Comparison of ENCODE assay signal across 16 cellular contexts in the genomic region with DNA sequence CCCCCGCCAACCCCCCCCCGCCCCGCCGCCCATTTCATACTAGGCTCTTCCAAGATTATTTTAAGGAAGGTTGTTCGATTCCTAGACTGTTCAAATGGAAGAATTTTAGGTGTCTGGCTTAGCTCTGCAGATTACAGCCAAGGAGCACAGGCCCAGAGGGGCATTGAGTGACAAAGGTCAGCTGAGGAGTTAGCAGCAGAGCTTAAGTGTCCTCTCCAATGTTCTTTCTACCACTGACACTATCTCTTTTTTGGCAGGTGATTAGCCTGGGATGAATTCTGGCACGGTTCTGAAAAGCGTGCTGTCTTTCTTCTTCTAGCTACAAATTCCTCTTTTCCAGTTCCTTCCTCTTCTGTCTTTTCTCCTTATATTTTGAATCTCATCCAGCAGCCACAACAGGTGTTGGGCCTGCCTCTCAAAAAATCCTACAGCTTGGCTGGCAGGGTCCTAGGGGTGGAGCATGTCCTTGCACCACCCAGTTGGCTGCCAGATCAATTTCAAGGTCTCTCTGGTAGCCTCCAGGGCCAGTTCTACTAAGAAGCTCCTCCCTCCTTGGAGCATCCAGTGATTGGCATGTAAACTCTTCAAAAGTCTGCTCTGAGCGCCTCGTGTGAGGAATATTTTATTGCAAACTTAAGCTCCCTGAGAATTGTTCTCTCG. TPM values are rescaled to one million over a fixed set of nuclear protein-coding genes. Genes with fewer than 3 reads are reported as not detected.
DNase-seq lines count a peak whose midpoint lies in the region; ATAC-seq and TF ChIP-seq lines count a peak whose summit lies in the region.
"Had no signal": no experiment of that assay in that cellular context is flagged by ENCODE, and none has a peak within 500 bp of the region (broad histone marks: within the 10 kb centered on the region; RNA-seq: fewer than 3 reads in every experiment).

No MANE protein-coding gene starts in this region.

- H3K4me1 ChIP-seq in GM23248 (ENCODE audit: insufficient read depth), result no peaks in the 10 kb centered on the region

- DNase-seq in DMS79 (lab: John Stamatoyannopoulos, UW) (peak; percentile 18), LHCN-M2 (ENCODE audit: low read depth) (peak; percentile 71), nephron progenitor cell (no peak), GM23248 (no peak)
- DNase-seq: activated effector memory CD4-positive, alpha-beta T cell treated with Interleukin-2 at 50 U/mL for 16 hours; Calu3; foreskin fibroblast; NCI-H1930; stimulated activated CD4-positive, alpha-beta T cell treated with anti-CD3 and anti-CD28 coated beads, Interleukin-4, amount 100 ng/mL, for 1 hour had no signal

- H3K4me3 Mint-ChIP-seq in brain (peak overlapping the region in 2 of 5 experiments; percentile 7 to 10), nephron progenitor cell (peak overlapping the region; percentile 46)
- H3K4me3 Mint-ChIP-seq: B cell; T-helper 1 cell treated with Interleukin-12 subunit alpha and Interleukin-12 subunit beta and Interleukin-4 antibody, amounts not matched to agents 30 μg/mL and 1 μg/mL, for 36 hours had no signal

- ATAC-seq in GM21528 (IDR thresholded peaks at IDR 0.05; ENCODE audit: low FRiP score, unreplicated experiment), result no peak
- ATAC-seq in HG02759 (IDR thresholded peaks at IDR 0.05; ENCODE audit: unreplicated experiment), result no peak
- ATAC-seq: activated CD4-positive, CD25-positive, alpha-beta regulatory T cell treated with anti-CD3 and anti-CD28 coated beads, Interleukin-2, amount 50 U/mL, for 24 hours; GM12878 had no signal

- TF ChIP-seq CTCF in brain (conservative IDR thresholded peaks at IDR 0.05) (no peak), nephron progenitor cell (IDR thresholded peaks at IDR 0.05) (no peak)

- no peaks in the 10 kb centered on the region for H3F3A ChIP-seq in GM23248 (ENCODE audit: insufficient read depth)

- H3K4me3 ChIP-seq in GM23248, result no peak overlapping the region
- H3K4me3 ChIP-seq: GM12878 had no signal

- H3K9me3 ChIP-seq in GM23248 (ENCODE audit: low read depth), result no peaks in the 10 kb centered on the region

- in situ Hi-C loops in GM23248 (cut with MboI), result no loop called here

- no peaks in the 10 kb centered on the region for H3K79me2 ChIP-seq in GM23248 (ENCODE audit: insufficient read depth)

- no peaks in the 10 kb centered on the region for H3K9me2 ChIP-seq in GM23248 (ENCODE audit: insufficient read depth)

- H3K27ac ChIP-seq in GM23248, result no peak overlapping the region

- 71 to 74% methylated on average over 9 to 10 of the region's 10 CpGs for WGBS in GM23248 (ENCODE audit: low coverage in 1 of 2, low lambda C conversion rate in 2 of 2, missing lambda C conversion rate in 2 of 2), 2 experiments

- no peaks in the 10 kb centered on the region for H4K20me1 ChIP-seq in GM23248 (ENCODE audit: insufficient read depth)

- H3K9me3 Mint-ChIP-seq in brain (peaks cover 0 to 2% (median 0%) of the 10 kb centered on the region in 5 experiments), nephron progenitor cell (no peaks in the 10 kb centered on the region)

- H3K27me3 ChIP-seq in GM23248 (replicated peaks; ENCODE audit: insufficient read depth), result no peaks in the 10 kb centered on the region

- H3K36me3 ChIP-seq in GM23248 (ENCODE audit: low read depth), result no peaks in the 10 kb centered on the region

- H3K4me1 Mint-ChIP-seq in brain (peaks cover 43% of the 10 kb centered on the region), nephron progenitor cell (peaks cover 33% of the 10 kb centered on the region)
- H3K4me1 Mint-ChIP-seq: B cell had no signal

- no peak overlapping the region for H3K4me2 ChIP-seq in GM23248 (ENCODE audit: unreplicated experiment)

- no peak overlapping the region for H2AFZ ChIP-seq in GM23248

- H3K27ac Mint-ChIP-seq in brain (peak overlapping the region in 3 of 5 experiments; percentile 70 to 93 (median 86)), nephron progenitor cell (peak overlapping the region; percentile 93)
- H3K27ac Mint-ChIP-seq: B cell; T-helper 1 cell treated with Interleukin-12 subunit alpha and Interleukin-12 subunit beta and Interleukin-4 antibody, amounts not matched to agents 30 μg/mL and 1 μg/mL, for 36 hours had no signal

- H3K27me3 Mint-ChIP-seq in brain (peaks cover 6% of the 10 kb centered on the region), nephron progenitor cell (ENCODE audit: low read depth, poor library complexity) (peaks cover 19% of the 10 kb centered on the region)

- H3K36me3 Mint-ChIP-seq in brain (no peaks in the 10 kb centered on the region), nephron progenitor cell (ENCODE audit: low read depth) (no peaks in the 10 kb centered on the region)

- H3K9ac ChIP-seq in GM23248, result no peak overlapping the region

RNA-seq across cellular contexts. Expression of gene KCNE3, which starts 23.0 kb away (rescaled TPM):
- total RNA-seq in LHCN-M2 (2014; rRNA removed), result 0.23 and 0.51 TPM in 2 replicates
- polyA plus RNA-seq in LHCN-M2 (2012), result 0.15 TPM
- polyA plus RNA-seq in brain (ENCODE audit: insufficient read depth, low read depth, low replicate concordance) (8.3 TPM), GM23248 (2016; fragmentation: Nextera tagmentation; extraction: Ambion mirVana) (0.24 and 0.38 TPM in 2 replicates)
- 0.11 TPM in 1 of 2 replicates, not detected in the other for total RNA-seq in GM23248 (2014; rRNA removed; shearing (Covaris generic))
- total RNA-seq: B cell, GM12878 had no signal
- polyA plus RNA-seq: GM12878 had no signal

RNA-seq across cellular contexts. Expression of gene PGM2L1, which starts 46.1 kb away (rescaled TPM):
- 22.6 and 27.0 TPM in 2 replicates for total RNA-seq in LHCN-M2 (2014; rRNA removed)
- 6.6 TPM for polyA plus RNA-seq in LHCN-M2 (2012)
- 13.0 TPM for polyA plus RNA-seq in brain (ENCODE audit: insufficient read depth, low read depth, low replicate concordance)
- total RNA-seq in GM23248 (2014; rRNA removed; shearing (Covaris generic)), result 4.6 and 5.2 TPM in 2 replicates
- polyA plus RNA-seq in GM23248 (2016; fragmentation: Nextera tagmentation; extraction: Ambion mirVana), result 4.7 and 5.1 TPM in 2 replicates

RNA-seq across cellular contexts. Expression of gene LIPT2, which starts 49.2 kb away (rescaled TPM):
- total RNA-seq in LHCN-M2 (2014; rRNA removed), result 1.2 and 4.8 TPM in 2 replicates
- 1.2 TPM for polyA plus RNA-seq in LHCN-M2 (2012)
- polyA plus RNA-seq in brain (ENCODE audit: insufficient read depth, low read depth, low replicate concordance), result 2.1 TPM
- total RNA-seq in GM23248 (2014; rRNA removed; shearing (Covaris generic)), result 2.1 and 2.4 TPM in 2 replicates
- 1.5 and 1.6 TPM in 2 replicates for polyA plus RNA-seq in GM23248 (2016; fragmentation: Nextera tagmentation; extraction: Ambion mirVana)

Comparison
In these comparisons a context has a peak if more than half of its experiments do, and no peak if none do; other contexts are left out.
1. DNase-seq: peak in DMS79 (single experiment) and LHCN-M2 (single experiment); none in nephron progenitor cell (single experiment) and GM23248 (single experiment).